39 cellular contexts compared by ENCODE assay signal in the genomic region with DNA sequence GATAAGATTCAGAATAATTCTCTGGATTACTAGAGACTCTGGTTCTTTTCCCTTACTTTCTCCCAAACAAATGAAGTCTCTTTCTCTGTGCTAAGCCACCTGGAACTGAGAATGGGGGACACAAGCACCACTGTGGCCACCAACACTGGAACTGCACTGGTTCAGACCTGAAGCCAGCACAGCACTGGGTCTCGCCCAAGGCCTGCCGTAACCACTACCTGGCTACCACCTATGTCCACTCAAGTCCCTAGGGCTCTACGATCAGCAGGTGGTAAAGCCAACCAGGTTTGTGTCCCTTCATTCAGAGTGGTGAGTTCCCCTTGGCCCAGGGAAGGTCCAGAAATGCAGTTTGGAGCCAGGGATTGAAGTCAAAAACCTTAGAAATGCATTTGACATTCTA.
"Had no signal": no experiment of that assay in that cellular context is flagged by ENCODE, and none has a peak within 500 bp of the region (broad histone marks: within the 10 kb centered on the region; RNA-seq: fewer than 3 reads in every experiment).

No MANE protein-coding gene starts in this region.

- H3K4me3 Mint-ChIP-seq: activated naive CD4-positive, alpha-beta T cell treated with anti-CD3 and anti-CD28 coated beads for 36 hours; activated naive CD4-positive, alpha-beta T cell treated with anti-CD3 and anti-CD28 coated beads, Interleukin-2, amount 10 ng/mL, durations not matched to agents 7 days and 5 days; activated naive CD4-positive, alpha-beta T cell treated with anti-CD3 and anti-CD28 coated beads, Interleukin-2, amount 50 U/mL, for 24 hours; activated naive CD8-positive, alpha-beta T cell; activated naive CD8-positive, alpha-beta T cell treated with anti-CD3 and anti-CD28 coated beads for 36 hours; activated naive CD8-positive, alpha-beta T cell treated with anti-CD3 and anti-CD28 coated beads, Interleukin-2, amount 10 ng/mL, durations not matched to agents 7 days and 5 days; activated naive CD8-positive, alpha-beta T cell treated with anti-CD3 and anti-CD28 coated beads, Interleukin-2, amount 50 U/mL, for 24 hours; activated T-cell treated with anti-CD3 and anti-CD28 coated beads, Interleukin-2, amount 50 U/mL, for 24 hours; activated T-cell treated with anti-CD3 and anti-CD28 coated beads, Interleukin-2, amount 50 U/mL, for 4 hours; activated T-cell treated with anti-CD3 and anti-CD28 coated beads, Interleukin-2, amount 50 U/mL, for 72 hours; activated T-helper 1 cell treated with anti-CD3 and anti-CD28 coated beads, Interleukin-12 subunit alpha, Interleukin-12 subunit beta, Interleukin-2, Interleukin-4 antibody, amounts not matched to agents 30 ng/mL and 10 ng/mL and 1 ng/mL, durations not matched to agents 14 hours and 24 hours and 36 hours; activated T-helper 17 cell treated with anti-CD3 and anti-CD28 coated beads, Interleukin-2, amount 50 U/mL, for 72 hours; brain; central memory CD8-positive, alpha-beta T cell had no signal

- DNase-seq: activated effector memory CD4-positive, alpha-beta T cell treated with anti-CD3 and anti-CD28 coated beads, Interleukin-2, amount 50 U/mL, for 16 hours; activated effector memory CD4-positive, alpha-beta T cell treated with Interleukin-2 at 50 U/mL for 16 hours; activated gamma-delta T cell; activated gamma-delta T cell treated with Interleukin-2 at 50 U/mL for 16 hours; activated naive CD4-positive, alpha-beta T cell; activated naive CD4-positive, alpha-beta T cell treated with anti-CD3 and anti-CD28 coated beads for 36 hours; activated naive CD4-positive, alpha-beta T cell treated with anti-CD3 and anti-CD28 coated beads, Interleukin-2, amount 10 ng/mL, durations not matched to agents 7 days and 5 days; activated naive CD4-positive, alpha-beta T cell treated with anti-CD3 and anti-CD28 coated beads, Interleukin-2, amount 50 U/mL, for 16 hours; activated naive CD4-positive, alpha-beta T cell treated with Interleukin-2 at 50 U/mL for 16 hours; activated naive CD8-positive, alpha-beta T cell treated with anti-CD3 and anti-CD28 coated beads for 36 hours; activated naive CD8-positive, alpha-beta T cell treated with anti-CD3 and anti-CD28 coated beads, Interleukin-2, amount 10 ng/mL, durations not matched to agents 7 days and 5 days; activated naive CD8-positive, alpha-beta T cell treated with anti-CD3 and anti-CD28 coated beads, Interleukin-2, amount 50 U/mL, for 24 hours; activated T-cell treated with anti-CD3 and anti-CD28 coated beads for 4 hours; activated T-cell treated with anti-CD3 and anti-CD28 coated beads, Interleukin-2, amount 50 U/mL, for 1 hour; activated T-cell treated with anti-CD3 and anti-CD28 coated beads, Interleukin-2, amount 50 U/mL, for 24 hours; activated T-cell treated with anti-CD3 and anti-CD28 coated beads, Interleukin-2, amount 50 U/mL, for 4 hours; activated T-cell treated with anti-CD3 and anti-CD28 coated beads, Interleukin-2, amount 50 U/mL, for 48 hours; activated T-cell treated with anti-CD3 and anti-CD28 coated beads, Interleukin-2, amount 50 U/mL, for 72 hours; adrenal gland; amniotic stem cell; amygdala; anterior cingulate cortex; aorta; body of pancreas; brain microvascular endothelial cell; caudate nucleus; central memory CD4-positive, alpha-beta T cell; cerebellar nuclear complex had no signal

- H3K36me3 ChIP-seq: adrenal gland, ascending aorta, brain microvascular endothelial cell, breast epithelium, cardiac muscle cell had no signal

- H3K9me3 Mint-ChIP-seq: activated naive CD4-positive, alpha-beta T cell treated with anti-CD3 and anti-CD28 coated beads for 36 hours; activated naive CD4-positive, alpha-beta T cell treated with anti-CD3 and anti-CD28 coated beads, Interleukin-2, amount 10 ng/mL, durations not matched to agents 7 days and 5 days; activated naive CD4-positive, alpha-beta T cell treated with anti-CD3 and anti-CD28 coated beads, Interleukin-2, amount 50 U/mL, for 24 hours; activated naive CD4-positive, alpha-beta T cell treated with anti-CD3 and anti-CD28 coated beads, Interleukin-2, amount 50 U/mL, for 72 hours; activated naive CD8-positive, alpha-beta T cell treated with anti-CD3 and anti-CD28 coated beads for 36 hours; activated naive CD8-positive, alpha-beta T cell treated with anti-CD3 and anti-CD28 coated beads, Interleukin-2, amount 10 ng/mL, durations not matched to agents 7 days and 5 days; activated naive CD8-positive, alpha-beta T cell treated with anti-CD3 and anti-CD28 coated beads, Interleukin-2, amount 50 U/mL, for 24 hours; activated T-cell treated with anti-CD3 and anti-CD28 coated beads, Interleukin-2, amount 50 U/mL, for 24 hours; activated T-cell treated with anti-CD3 and anti-CD28 coated beads, Interleukin-2, amount 50 U/mL, for 4 hours; activated T-cell treated with anti-CD3 and anti-CD28 coated beads, Interleukin-2, amount 50 U/mL, for 72 hours; activated T-helper 1 cell treated with anti-CD3 and anti-CD28 coated beads, Interleukin-12 subunit alpha, Interleukin-12 subunit beta, Interleukin-2, Interleukin-4 antibody, amounts not matched to agents 30 ng/mL and 10 ng/mL and 1 ng/mL, durations not matched to agents 14 hours and 24 hours and 36 hours; activated T-helper 2 cell treated with anti-CD3 and anti-CD28 coated beads, Interferon-gamma antibody, Interleukin-2, Interleukin-4, amounts not matched to agents 10 μg/mL and 5 μg/mL and 100 μg/mL, durations not matched to agents 14 hours and 24 hours and 36 hours; central memory CD8-positive, alpha-beta T cell had no signal

- H3K36me3 Mint-ChIP-seq: activated naive CD4-positive, alpha-beta T cell treated with anti-CD3 and anti-CD28 coated beads, Interleukin-2, amount 10 ng/mL, durations not matched to agents 7 days and 5 days; activated naive CD4-positive, alpha-beta T cell treated with anti-CD3 and anti-CD28 coated beads, Interleukin-2, amount 50 U/mL, for 24 hours; activated naive CD8-positive, alpha-beta T cell; activated naive CD8-positive, alpha-beta T cell treated with anti-CD3 and anti-CD28 coated beads for 36 hours; activated naive CD8-positive, alpha-beta T cell treated with anti-CD3 and anti-CD28 coated beads, Interleukin-2, amount 10 ng/mL, durations not matched to agents 7 days and 5 days; brain had no signal

- H3K4me1 ChIP-seq: adrenal gland, ascending aorta, breast epithelium had no signal

- H3K4me3 ChIP-seq: adrenal gland, ascending aorta, body of pancreas, breast epithelium, cardiac muscle cell had no signal

- H3K4me1 Mint-ChIP-seq: activated naive CD4-positive, alpha-beta T cell treated with anti-CD3 and anti-CD28 coated beads, Interleukin-2, amount 10 ng/mL, durations not matched to agents 7 days and 5 days; activated naive CD4-positive, alpha-beta T cell treated with anti-CD3 and anti-CD28 coated beads, Interleukin-2, amount 50 U/mL, for 24 hours; activated naive CD8-positive, alpha-beta T cell treated with anti-CD3 and anti-CD28 coated beads for 36 hours; activated naive CD8-positive, alpha-beta T cell treated with anti-CD3 and anti-CD28 coated beads, Interleukin-2, amount 10 ng/mL, durations not matched to agents 7 days and 5 days; activated naive CD8-positive, alpha-beta T cell treated with anti-CD3 and anti-CD28 coated beads, Interleukin-2, amount 50 U/mL, for 24 hours; activated T-helper 17 cell treated with anti-CD3 and anti-CD28 coated beads, Interleukin-2, amount 50 U/mL, for 72 hours; central memory CD8-positive, alpha-beta T cell had no signal

- H3K27ac Mint-ChIP-seq: activated naive CD4-positive, alpha-beta T cell treated with anti-CD3 and anti-CD28 coated beads for 36 hours; activated naive CD4-positive, alpha-beta T cell treated with anti-CD3 and anti-CD28 coated beads, Interleukin-2, amount 10 ng/mL, durations not matched to agents 7 days and 5 days; activated naive CD4-positive, alpha-beta T cell treated with anti-CD3 and anti-CD28 coated beads, Interleukin-2, amount 50 U/mL, for 24 hours; activated naive CD4-positive, alpha-beta T cell treated with anti-CD3 and anti-CD28 coated beads, Interleukin-2, amount 50 U/mL, for 72 hours; activated naive CD8-positive, alpha-beta T cell; activated naive CD8-positive, alpha-beta T cell treated with anti-CD3 and anti-CD28 coated beads for 36 hours; activated naive CD8-positive, alpha-beta T cell treated with anti-CD3 and anti-CD28 coated beads, Interleukin-2, amount 10 ng/mL, durations not matched to agents 7 days and 5 days; activated naive CD8-positive, alpha-beta T cell treated with anti-CD3 and anti-CD28 coated beads, Interleukin-2, amount 50 U/mL, for 24 hours; activated T-cell treated with anti-CD3 and anti-CD28 coated beads, Interleukin-2, amount 50 U/mL, for 24 hours; activated T-cell treated with anti-CD3 and anti-CD28 coated beads, Interleukin-2, amount 50 U/mL, for 72 hours; activated T-helper 1 cell treated with anti-CD3 and anti-CD28 coated beads, Interleukin-12 subunit alpha, Interleukin-12 subunit beta, Interleukin-2, Interleukin-4 antibody, amounts not matched to agents 30 ng/mL and 10 ng/mL and 1 ng/mL, durations not matched to agents 14 hours and 24 hours and 36 hours; activated T-helper 17 cell treated with anti-CD3 and anti-CD28 coated beads, Interleukin-2, amount 50 U/mL, for 72 hours; activated T-helper 2 cell treated with anti-CD3 and anti-CD28 coated beads, Interferon-gamma antibody, Interleukin-2, Interleukin-4, amounts not matched to agents 10 μg/mL and 5 μg/mL and 100 μg/mL, durations not matched to agents 14 hours and 24 hours and 36 hours; brain had no signal

- H3K9me3 ChIP-seq: adrenal gland, ascending aorta, body of pancreas, breast epithelium had no signal

- H3K27me3 ChIP-seq: adrenal gland, ascending aorta, body of pancreas, brain microvascular endothelial cell, breast epithelium, cardiac muscle cell had no signal

- H3K27ac ChIP-seq: adrenal gland, ascending aorta, body of pancreas, brain microvascular endothelial cell, breast epithelium, cardiac muscle cell had no signal

- H3K27me3 Mint-ChIP-seq: activated naive CD4-positive, alpha-beta T cell treated with anti-CD3 and anti-CD28 coated beads, Interleukin-2, amount 10 ng/mL, durations not matched to agents 7 days and 5 days; activated naive CD4-positive, alpha-beta T cell treated with anti-CD3 and anti-CD28 coated beads, Interleukin-2, amount 50 U/mL, for 24 hours; activated naive CD8-positive, alpha-beta T cell; activated naive CD8-positive, alpha-beta T cell treated with anti-CD3 and anti-CD28 coated beads for 36 hours; activated naive CD8-positive, alpha-beta T cell treated with anti-CD3 and anti-CD28 coated beads, Interleukin-2, amount 10 ng/mL, durations not matched to agents 7 days and 5 days; activated naive CD8-positive, alpha-beta T cell treated with anti-CD3 and anti-CD28 coated beads, Interleukin-2, amount 50 U/mL, for 24 hours; activated T-cell treated with anti-CD3 and anti-CD28 coated beads, Interleukin-2, amount 50 U/mL, for 24 hours had no signal
